Comparison of ENCODE assay signal across 1 cellular context in genomic region chr19:50341091-50341564, GRCh38.
A peak's percentile ranks its signal among the peaks of the same experiment; 100 is the strongest.
TF ChIP-seq lines count a peak whose summit lies in the region.

No MANE protein-coding gene starts in this region.

TF ChIP-seq in K562, 482 proteins besides CTCF, POLR2A, EP300 and RAD21 (continued from another document):
- TF ChIP-seq ZFPM2 (CRISPR knock-in tag; IDR thresholded peaks at IDR 0.05) (no peak), HMBOX1 (IDR thresholded peaks at IDR 0.05) (no peak), ZBTB40 (IDR thresholded peaks at IDR 0.05) (peak; percentile 67; the same call in 1 of the 2 replicates), ZBTB40 (CRISPR knock-in tag; IDR thresholded peaks at IDR 0.05) (no peak), GATAD2B (IDR thresholded peaks at IDR 0.05; ENCODE audit: borderline replicate concordance) (no peak), RBM25 (IDR thresholded peaks at IDR 0.05; ENCODE audit: low read depth, low read length, severe bottlenecking) (peak; percentile 7), POLR2B (IDR thresholded peaks at IDR 0.05; ENCODE audit: low read depth, partially characterized antibody) (no peak), SNIP1 (IDR thresholded peaks at IDR 0.05; ENCODE audit: low read depth) (no peak), POLR3A (IDR thresholded peaks at IDR 0.05; ENCODE audit: borderline replicate concordance, extremely low read depth, insufficient read depth, insufficient read length) (no peak), ZSCAN29 (IDR thresholded peaks at IDR 0.05) (no peak)
TF ChIP-seq in K562: peak in this region for 3.
